In the genomic region with DNA sequence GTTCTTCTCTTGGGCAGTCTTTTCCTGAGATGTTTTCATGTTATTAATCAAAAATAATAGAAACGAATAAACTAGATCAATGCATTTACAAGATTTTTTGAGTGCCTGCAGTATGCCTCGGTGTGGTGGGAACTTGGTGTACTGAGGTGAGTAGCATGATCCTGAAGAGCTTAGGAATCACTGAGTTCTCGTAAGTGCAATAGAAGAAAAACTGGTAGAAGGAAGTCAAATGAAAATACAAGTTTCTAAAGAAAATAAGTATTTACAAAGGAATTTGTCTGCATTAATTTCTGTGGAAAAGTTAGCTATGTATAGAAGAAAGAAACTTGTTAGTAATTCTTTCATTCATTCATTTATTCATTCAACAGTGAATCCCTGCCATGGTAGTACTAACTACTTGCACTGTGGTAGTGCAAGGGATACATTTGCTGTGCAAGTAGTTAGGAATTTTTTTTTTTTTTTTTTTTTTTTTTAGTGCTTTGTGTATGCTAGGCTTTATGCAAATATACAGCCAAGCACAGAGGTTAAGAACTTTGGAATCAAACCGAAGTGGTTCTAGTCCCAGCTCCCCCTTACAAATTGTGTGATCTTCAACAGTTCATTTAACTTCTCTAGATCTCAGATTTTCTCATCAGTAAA, we compare ENCODE assay signal across 15 cellular contexts. TPM values are rescaled to one million over a fixed set of nuclear protein-coding genes. Genes with fewer than 3 reads are reported as not detected.
DNase-seq lines count a peak whose midpoint lies in the region; ATAC-seq and TF ChIP-seq lines count a peak whose summit lies in the region.
"Had no signal": no experiment of that assay in that cellular context is flagged by ENCODE, and none has a peak within 500 bp of the region (broad histone marks: within the 10 kb centered on the region; RNA-seq: fewer than 3 reads in every experiment).

No MANE protein-coding gene starts in this region.

- no peak for ATAC-seq in HG03108 (IDR thresholded peaks at IDR 0.05; ENCODE audit: unreplicated experiment)

- no peak overlapping the region for H3K4me3 ChIP-seq in astrocyte of the spinal cord (ENCODE audit: low read depth, low read length)
- no peak overlapping the region for H3K4me3 ChIP-seq in osteoblast (ENCODE audit: insufficient read depth, low read length)
- H3K4me3 ChIP-seq in CD8-positive, alpha-beta memory T cell (ENCODE audit: low read length), result no peak overlapping the region
- H3K4me3 ChIP-seq: hepatocyte, left ventricle myocardium inferior, right lobe of liver had no signal

- no peak overlapping the region for H2AFZ ChIP-seq in osteoblast (ENCODE audit: low read length)
- H2AFZ ChIP-seq: hepatocyte had no signal

- peaks cover 2% of the 10 kb centered on the region for H3K36me3 Mint-ChIP-seq in T-helper 1 cell treated with Interleukin-12 subunit alpha and Interleukin-12 subunit beta and Interleukin-4 antibody, amounts not matched to agents 30 μg/mL and 1 μg/mL, for 36 hours (ENCODE audit: low read depth)
- H3K36me3 Mint-ChIP-seq in IgD-negative memory B cell, result peaks cover 2% of the 10 kb centered on the region
- peaks cover 0 to 11% (median 7%) of the 10 kb centered on the region in 3 donors for H3K36me3 Mint-ChIP-seq in CD8-positive, alpha-beta memory T cell

- H3K9me3 ChIP-seq in osteoblast (ENCODE audit: low read depth, low read length), result no peaks in the 10 kb centered on the region
- H3K9me3 ChIP-seq in CD8-positive, alpha-beta memory T cell (ENCODE audit: low read length), result no peaks in the 10 kb centered on the region
- H3K9me3 ChIP-seq: left ventricle myocardium inferior, right lobe of liver had no signal

- no peaks in the 10 kb centered on the region for H3K27me3 Mint-ChIP-seq in T-helper 1 cell treated with Interleukin-12 subunit alpha and Interleukin-12 subunit beta and Interleukin-4 antibody, amounts not matched to agents 30 μg/mL and 1 μg/mL, for 36 hours (ENCODE audit: low read depth)
- H3K27me3 Mint-ChIP-seq in IgD-negative memory B cell, result no peaks in the 10 kb centered on the region
- no peaks in the 10 kb centered on the region for H3K27me3 Mint-ChIP-seq in CD8-positive, alpha-beta memory T cell

- H3K4me1 ChIP-seq in osteoblast (ENCODE audit: insufficient read depth, low read length), result peaks cover 76% of the 10 kb centered on the region
- peaks cover 44% of the 10 kb centered on the region for H3K4me1 ChIP-seq in CD8-positive, alpha-beta memory T cell (ENCODE audit: insufficient read depth, low read length)

- H3K9me3 Mint-ChIP-seq in T-helper 1 cell treated with Interleukin-12 subunit alpha and Interleukin-12 subunit beta and Interleukin-4 antibody, amounts not matched to agents 30 μg/mL and 1 μg/mL, for 36 hours, result no peaks in the 10 kb centered on the region
- H3K9me3 Mint-ChIP-seq in IgD-negative memory B cell, result no peaks in the 10 kb centered on the region
- H3K9me3 Mint-ChIP-seq in CD8-positive, alpha-beta memory T cell, result no peaks in the 10 kb centered on the region
- H3K9me3 Mint-ChIP-seq: nephron progenitor cell had no signal

- H3K27me3 ChIP-seq in osteoblast (ENCODE audit: insufficient read depth, low read length), result no peaks in the 10 kb centered on the region
- H3K27me3 ChIP-seq in CD8-positive, alpha-beta memory T cell (ENCODE audit: insufficient read depth, low read length, poor library complexity, severe bottlenecking), result no peaks in the 10 kb centered on the region
- H3K27me3 ChIP-seq: hepatocyte, right lobe of liver had no signal

- DNase-seq in T-helper 1 cell (no peak), astrocyte of the spinal cord (ENCODE audit: low read depth, low spot score) (peak; percentile 62), osteoblast (ENCODE audit: insufficient read length, low spot score, missing footprints) (no peak), amygdala (lab: John Stamatoyannopoulos, UW) (no peak)
- DNase-seq in CD8-positive, alpha-beta memory T cell, result no peak
- DNase-seq: activated CD4-positive, alpha-beta T cell treated with anti-CD3 and anti-CD28 coated beads, Interleukin-2, amount 50 U/mL, for 1 hour; left ventricle myocardium inferior; NCI-H1417 treated with DMSO at 0.1 percent for 48 hours; nephron progenitor cell; right lobe of liver had no signal

- in situ Hi-C loops in astrocyte of the spinal cord (cut with HindIII; ENCODE audit: low sequenced_read_pairs), result no loop called here

- H3K79me2 ChIP-seq in osteoblast (ENCODE audit: insufficient read depth, low read length), result peaks cover 78% of the 10 kb centered on the region
- H3K79me2 ChIP-seq: hepatocyte had no signal

- POLR2A ChIA-PET in CD8-positive, alpha-beta memory T cell (lab: Charles Lee), result interaction anchor here (3.8 kb wide), 1 partner anchor 14 kb away, joined by 27 read pairs; a partner anchor contains a TSS

- peaks cover 37% of the 10 kb centered on the region for H3K36me3 ChIP-seq in osteoblast (ENCODE audit: insufficient read depth, low read length)
- no peaks in the 10 kb centered on the region for H3K36me3 ChIP-seq in CD8-positive, alpha-beta memory T cell (ENCODE audit: insufficient read depth, low read length)
- H3K36me3 ChIP-seq: left ventricle myocardium inferior had no signal

- peak overlapping the region; percentile 55 for H3K27ac Mint-ChIP-seq in T-helper 1 cell treated with Interleukin-12 subunit alpha and Interleukin-12 subunit beta and Interleukin-4 antibody, amounts not matched to agents 30 μg/mL and 1 μg/mL, for 36 hours
- peak overlapping the region in 2 of 3 donors; percentile 54 to 95 for H3K27ac Mint-ChIP-seq in IgD-negative memory B cell
- peak overlapping the region in 3 of 8 donors; percentile 14 to 73 (median 41) for H3K27ac Mint-ChIP-seq in CD8-positive, alpha-beta memory T cell
- H3K27ac Mint-ChIP-seq: nephron progenitor cell had no signal

- CTCF ChIA-PET in CD8-positive, alpha-beta memory T cell (lab: Charles Lee), result interaction anchor here (2.5 to 4.2 kb wide), 3 partner anchors 13 to 109 kb away, joined by 8 to 25 read pairs (median 17); a partner anchor contains a TSS

- peak overlapping the region; percentile 100 for H3K27ac ChIP-seq in osteoblast (ENCODE audit: low read depth, low read length)
- H3K27ac ChIP-seq in CD8-positive, alpha-beta memory T cell (ENCODE audit: low read depth, low read length), result no peak overlapping the region
- H3K27ac ChIP-seq: hepatocyte, left ventricle myocardium inferior had no signal

- H3K4me3 Mint-ChIP-seq in T-helper 1 cell treated with Interleukin-12 subunit alpha and Interleukin-12 subunit beta and Interleukin-4 antibody, amounts not matched to agents 30 μg/mL and 1 μg/mL, for 36 hours, result no peak overlapping the region
- H3K4me3 Mint-ChIP-seq in IgD-negative memory B cell, result peak overlapping the region in 1 of 4 donors; percentile 71
- H3K4me3 Mint-ChIP-seq in CD8-positive, alpha-beta memory T cell, result no peak overlapping the region
- H3K4me3 Mint-ChIP-seq: nephron progenitor cell had no signal

- TF ChIP-seq CTCF in astrocyte of the spinal cord (IDR thresholded peaks at IDR 0.05; ENCODE audit: low read depth, low read length) (no peak), osteoblast (IDR thresholded peaks at IDR 0.05; ENCODE audit: extremely low read depth, low read depth, low read length) (no peak)

- H3K4me1 Mint-ChIP-seq in T-helper 1 cell treated with Interleukin-12 subunit alpha and Interleukin-12 subunit beta and Interleukin-4 antibody, amounts not matched to agents 30 μg/mL and 1 μg/mL, for 36 hours (ENCODE audit: low read depth), result peaks cover 59% of the 10 kb centered on the region
- H3K4me1 Mint-ChIP-seq in IgD-negative memory B cell, result peaks cover 54 to 69% (median 58%) of the 10 kb centered on the region in 3 donors
- H3K4me1 Mint-ChIP-seq in CD8-positive, alpha-beta memory T cell, result peaks cover 64 to 85% (median 74%) of the 10 kb centered on the region in 3 donors
- H3K4me1 Mint-ChIP-seq: nephron progenitor cell had no signal

- no peaks in the 10 kb centered on the region for H4K20me1 ChIP-seq in osteoblast (ENCODE audit: insufficient read depth, low read length)

- H3K4me2 ChIP-seq in osteoblast (ENCODE audit: insufficient read depth, low read length), result peak overlapping the region; percentile 45
- H3K4me2 ChIP-seq: hepatocyte had no signal

RNA-seq across cellular contexts. Expression of a gene that starts 13.9 kb away (rescaled TPM):
- 118 TPM for polyA plus RNA-seq in IgD-negative memory B cell
- total RNA-seq in osteoblast, result 219 and 280 TPM in 2 replicates
- total RNA-seq in CD8-positive, alpha-beta memory T cell, result 10 to 100 TPM; 14.8 to 15.4 TPM
- polyA plus RNA-seq in CD8-positive, alpha-beta memory T cell, result 32.7 TPM
- total RNA-seq: OCI-LY7 had no signal

Comparison
In these comparisons a context has a peak if more than half of its experiments do, and no peak if none do; other contexts are left out.
1. RNA of a gene that starts 13.9 kb away (total RNA-seq): 219 to 280 TPM in osteoblast; 14.8 to 15.4 TPM in CD8-positive, alpha-beta memory T cell; every median in the first group is over 10 times any median in the second.